9 cellular contexts compared by ENCODE assay signal in genomic region chr10:103197177-103197576, GRCh38. TPM values are rescaled to one million over a fixed set of nuclear protein-coding genes. Genes with fewer than 3 reads are reported as not detected.
DNase-seq lines count a peak whose midpoint lies in the region; ATAC-seq and TF ChIP-seq lines count a peak whose summit lies in the region.
"Had no signal": no experiment of that assay in that cellular context is flagged by ENCODE, and none has a peak within 500 bp of the region (broad histone marks: within the 10 kb centered on the region; RNA-seq: fewer than 3 reads in every experiment).

No MANE protein-coding gene starts in this region.

- H3K27ac Mint-ChIP-seq in neural progenitor cell, result no peak overlapping the region
- H3K27ac Mint-ChIP-seq: stimulated activated naive B cell treated with anti-CD40 and anti-IgM and Interleukin-4, amounts not matched to agents 10 μg/mL and 1 μg/mL and 100 μg/mL, for 72 hours had no signal

- POLR2A ChIA-PET in Panc1 (lab: Charles Lee), result interaction anchor here (0.6 to 0.7 kb wide), 2 partner anchors 8 to 31 kb away, joined by 5 to 8 read pairs; no protein-coding TSS in a partner anchor

- H3K9me3 ChIP-seq in Panc1 (ENCODE audit: control insufficient read depth, insufficient read depth, low read depth, low read length) (no peaks in the 10 kb centered on the region), esophagus (ENCODE audit: control insufficient read depth in 2 of 2, insufficient read depth in 1 of 2, low read depth in 1 of 2, low read length in 1 of 2) (no peaks in the 10 kb centered on the region), neural progenitor cell (ENCODE audit: low read depth) (no peaks in the 10 kb centered on the region)

- in situ Hi-C loops in Panc1 (cut with HindIII; ENCODE audit: low pct_unique_long_range_greater_than_20kb, low sequenced_read_pairs), result no loop called here

- TF ChIP-seq CTCF in Panc1 (IDR thresholded peaks at IDR 0.05) (no peak), neural progenitor cell (IDR thresholded peaks at IDR 0.05) (no peak)

- DNase-seq in GM04503 (ENCODE audit: low read depth), result peak; percentile 66
- peak; percentile 61 for DNase-seq in Panc1 (ENCODE audit: low read depth, low spot score)
- no peak for DNase-seq in neural progenitor cell (ENCODE audit: low spot score)
- no peak for DNase-seq in activated CD4-positive, CD25-positive, alpha-beta regulatory T cell (lab: John Stamatoyannopoulos, UW)
- DNase-seq in NCI-H187 treated with DMSO at 0.1 percent for 48 hours (lab: John Stamatoyannopoulos, UW), result no peak
- DNase-seq: stimulated activated naive B cell treated with anti-CD40 and anti-IgM and Interleukin-4, amounts not matched to agents 10 μg/mL and 1 μg/mL and 100 μg/mL, for 72 hours had no signal

- CTCF ChIA-PET in Panc1 (lab: Charles Lee), result no interaction called here

- no peak overlapping the region for H3K9ac ChIP-seq in neural progenitor cell

- no peak overlapping the region for H3K4me2 ChIP-seq in neural progenitor cell

- H3K27ac ChIP-seq in Panc1 (ENCODE audit: low read length) (peak overlapping the region; percentile 64), esophagus (ENCODE audit: low read depth in 2 of 2, low read length in 1 of 2) (peak overlapping the region; percentile 3 to 55), neural progenitor cell (no peak overlapping the region)

- H4K20me1 ChIP-seq in neural progenitor cell (ENCODE audit: low read depth), result peaks cover under 1% of the 10 kb centered on the region

- H2AFZ ChIP-seq in neural progenitor cell (replicated peaks), result peak overlapping the region; percentile 37

- intact Hi-C loops in Panc1 (cut with micrococcal nuclease; ENCODE audit: unreplicated experiment), result no loop called here

- peaks cover 19% of the 10 kb centered on the region for H3K4me1 Mint-ChIP-seq in neural progenitor cell

- H3K79me2 ChIP-seq in neural progenitor cell (ENCODE audit: low read depth), result peaks cover 3% of the 10 kb centered on the region

- no peaks in the 10 kb centered on the region for H3K36me3 Mint-ChIP-seq in neural progenitor cell

- H3K9me3 Mint-ChIP-seq in neural progenitor cell, result no peaks in the 10 kb centered on the region

- H3K36me3 ChIP-seq in Panc1 (ENCODE audit: control insufficient read depth, insufficient read depth, low read length), result peaks cover 4% of the 10 kb centered on the region; the same call in 1 of the 2 replicates
- no peaks in the 10 kb centered on the region for H3K36me3 ChIP-seq in esophagus (ENCODE audit: control insufficient read depth in 2 of 2, insufficient read depth in 2 of 2, low read length in 1 of 2)
- no peaks in the 10 kb centered on the region for H3K36me3 ChIP-seq in neural progenitor cell

- H3K4me3 ChIP-seq in Panc1 (ENCODE audit: low read depth in 2 of 2, low read length in 2 of 2) (no peak overlapping the region), esophagus (ENCODE audit: low read depth in 1 of 2, low read length in 2 of 2) (no peak overlapping the region), neural progenitor cell (no peak overlapping the region)

- ATAC-seq in Panc1, result no peak
- no peak for ATAC-seq in GM18502 (IDR thresholded peaks at IDR 0.05; ENCODE audit: poor library complexity, unreplicated experiment)
- no peak for ATAC-seq in HG02852 (IDR thresholded peaks at IDR 0.05; ENCODE audit: unreplicated experiment)

- H3K4me3 Mint-ChIP-seq in neural progenitor cell, result no peak overlapping the region
- H3K4me3 Mint-ChIP-seq: stimulated activated naive B cell treated with anti-CD40 and anti-IgM and Interleukin-4, amounts not matched to agents 10 μg/mL and 1 μg/mL and 100 μg/mL, for 72 hours had no signal

- H3K4me1 ChIP-seq in Panc1 (ENCODE audit: control insufficient read depth, insufficient read depth, low read length), result peaks cover 35% of the 10 kb centered on the region
- H3K4me1 ChIP-seq in esophagus (ENCODE audit: control insufficient read depth in 2 of 2, insufficient read depth in 2 of 2, low read length in 1 of 2), result peaks cover 0 to 6% of the 10 kb centered on the region in 2 donors
- peaks cover 11% of the 10 kb centered on the region for H3K4me1 ChIP-seq in neural progenitor cell

- H3F3A ChIP-seq in neural progenitor cell (ENCODE audit: low read depth), result peaks cover 23% of the 10 kb centered on the region

- peaks cover 15% of the 10 kb centered on the region for H3K27me3 Mint-ChIP-seq in neural progenitor cell (ENCODE audit: insufficient read depth, low read depth)
- H3K27me3 Mint-ChIP-seq: stimulated activated naive B cell treated with anti-CD40 and anti-IgM and Interleukin-4, amounts not matched to agents 10 μg/mL and 1 μg/mL and 100 μg/mL, for 72 hours had no signal

- WGBS in esophagus, 2 donors, result 80% methylated on average over 3 of the region's 3 CpGs

- BruUV-seq in Panc1 (replicated peaks; lab: Mats Ljungman, UMichigan), result no TSS peak

- H3K27me3 ChIP-seq in Panc1 (ENCODE audit: control insufficient read depth, insufficient read depth, low read length), result no peaks in the 10 kb centered on the region
- H3K27me3 ChIP-seq in esophagus (ENCODE audit: control insufficient read depth in 1 of 2, insufficient read depth in 2 of 2, low read length in 2 of 2), result no peaks in the 10 kb centered on the region
- peaks cover 9% of the 10 kb centered on the region for H3K27me3 ChIP-seq in neural progenitor cell

RNA-seq across cellular contexts. Expression of gene NT5C2, which starts 4.1 kb away (rescaled TPM):
- total RNA-seq in Panc1 (2021; ENCODE audit: unreplicated experiment) (150 TPM), neural progenitor cell (ENCODE audit: low replicate concordance) (63.6 and 87.2 TPM in 2 replicates)
- 85.3 TPM for polyA plus RNA-seq in Panc1 (2012; ENCODE audit: insufficient read length)
- polyA plus RNA-seq in esophagus, result 10 to 100 TPM; 60.6 to 75.0 TPM

RNA-seq across cellular contexts. Expression of gene RPEL1, which starts 48.5 kb away (rescaled TPM):
- total RNA-seq in Panc1 (2021; ENCODE audit: unreplicated experiment) (0.10 TPM), neural progenitor cell (ENCODE audit: low replicate concordance) (not detected in 2 replicates)
- 0.19 TPM for polyA plus RNA-seq in Panc1 (2012; ENCODE audit: insufficient read length)
- polyA plus RNA-seq in esophagus, result under 1 TPM in 1 of 2 donors, not detected in 1; 0.02 TPM

Comparison
In these comparisons a context has a peak if more than half of its experiments do, and no peak if none do; other contexts are left out.
1. DNase-seq: peak in GM04503 (single experiment) and Panc1 (single experiment); none in neural progenitor cell (single experiment), activated CD4-positive, CD25-positive, alpha-beta regulatory T cell (0 of 4) and NCI-H187 treated with DMSO at 0.1 percent for 48 hours (single experiment).